In the genomic region with DNA sequence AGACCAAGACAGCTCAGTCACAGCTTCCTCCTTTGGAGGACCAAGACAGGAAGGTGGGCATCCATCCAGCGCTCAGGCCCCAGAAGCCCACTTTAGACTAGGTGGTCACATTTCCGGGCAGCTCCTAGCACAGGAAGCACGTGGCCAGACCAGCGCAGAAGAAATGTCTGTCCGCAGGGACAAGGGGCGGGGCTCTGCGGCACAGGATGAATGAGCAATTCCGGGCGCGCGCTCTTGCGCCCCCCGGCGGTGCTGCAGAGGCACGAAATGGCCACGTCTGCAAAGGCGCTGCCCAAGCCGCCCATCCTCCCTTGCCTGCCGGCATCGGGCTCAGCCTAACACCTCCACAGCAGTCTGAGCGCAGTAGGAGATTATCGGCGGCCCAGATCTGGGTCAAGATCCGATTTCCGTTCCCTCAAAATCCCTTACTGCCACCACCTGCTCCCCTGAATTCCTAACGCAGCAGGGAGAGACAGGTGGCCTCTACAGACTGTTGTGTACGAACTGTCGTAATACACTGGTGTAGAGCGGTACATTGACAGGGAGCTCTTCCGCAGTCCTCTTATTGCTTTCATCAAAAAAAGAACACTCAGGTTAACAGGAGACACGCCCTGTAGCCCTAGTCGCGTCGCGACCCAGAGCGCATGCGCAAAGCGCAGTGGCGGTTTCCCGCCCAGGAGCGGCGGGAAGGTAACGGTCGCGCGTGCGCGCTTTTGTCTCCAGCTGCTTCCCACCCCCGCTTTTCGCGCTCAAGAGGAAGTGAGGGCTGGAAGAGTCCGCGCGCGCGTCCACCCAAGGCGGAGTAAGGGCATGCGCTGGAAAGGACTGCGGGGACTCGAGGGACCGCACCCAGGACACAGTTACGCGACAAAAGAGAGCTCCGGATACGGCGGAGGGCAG, we compare ENCODE assay signal across 8 cellular contexts. TPM values are rescaled to one million over a fixed set of nuclear protein-coding genes. Genes with fewer than 3 reads are reported as not detected.
A peak's percentile ranks its signal among the peaks of the same experiment; 100 is the strongest.
DNase-seq lines count a peak whose midpoint lies in the region; ATAC-seq lines count a peak whose summit lies in the region.

No MANE protein-coding gene starts in this region.

- peak overlapping the region; percentile 87 for H3K4me2 ChIP-seq in mesenchymal stem cell (ENCODE audit: low read length, poor library complexity, severe bottlenecking)

- H2AK5ac ChIP-seq in mesenchymal stem cell (ENCODE audit: low read length, severe bottlenecking): peak overlapping the region; percentile 99

- H2BK12ac ChIP-seq in mesenchymal stem cell (ENCODE audit: low read length in 2 of 2): peak overlapping the region in 1 of 2 experiments; percentile 49

- peaks cover 5% of the 10 kb centered on the region for H3K79me1 ChIP-seq in mesenchymal stem cell (replicated peaks; ENCODE audit: low read length, poor library complexity, severe bottlenecking)

- DNase-seq in COR-L47 (lab: John Stamatoyannopoulos, UW) (peak; percentile 93), HT-29 (ENCODE audit: low spot score) (peak; percentile 96), mesenchymal stem cell (peak; percentile 94)
- DNase-seq in NK-92 treated with Interleukin-12 subunit alpha and Interleukin-12 subunit beta, amount 100 ng/mL, for 24 hours (lab: John Stamatoyannopoulos, UW): peak; percentile 89
- peak; percentile 86 to 87 for DNase-seq in activated CD8-positive, alpha-beta memory T cell treated with anti-CD3 and anti-CD28 coated beads for 4 hours (ENCODE audit: low read depth in 2 of 2)
- DNase-seq in effector memory CD4-positive, alpha-beta T cell: peak; percentile 88 to 90 (median 89)
- DNase-seq in stimulated activated CD8-positive, alpha-beta memory T cell treated with anti-CD3 and anti-CD28 coated beads, Interleukin-12 subunit alpha, Interleukin-12 subunit beta, amount 100 ng/mL, for 1 hour (ENCODE audit: low read depth): peak; percentile 92

- H3K4ac ChIP-seq in mesenchymal stem cell (ENCODE audit: low read depth in 1 of 2, low read length in 2 of 2): peak overlapping the region; percentile 95 to 99

- H3K36me3 ChIP-seq in effector memory CD4-positive, alpha-beta T cell (ENCODE audit: control insufficient read depth, insufficient read depth, low read length): peaks cover 25% of the 10 kb centered on the region
- peaks cover 13 to 29% of the 10 kb centered on the region in 2 experiments for H3K36me3 ChIP-seq in mesenchymal stem cell (ENCODE audit: control insufficient read depth in 1 of 2, insufficient read depth in 2 of 2, low read depth in 1 of 2, low read length in 2 of 2)

- peak overlapping the region in 1 of 2 experiments; percentile 86 for H3K23ac ChIP-seq in mesenchymal stem cell (ENCODE audit: low read length in 2 of 2)

- peak overlapping the region; percentile 99 for H4K8ac ChIP-seq in mesenchymal stem cell (ENCODE audit: low read length)

- peak overlapping the region; percentile 91 to 100 for H3K18ac ChIP-seq in mesenchymal stem cell (ENCODE audit: low read depth in 1 of 2, low read length in 2 of 2)

- H2BK120ac ChIP-seq in mesenchymal stem cell (ENCODE audit: low read depth, low read length): peak overlapping the region; percentile 87

- peak overlapping the region; percentile 95 for H3K9ac ChIP-seq in mesenchymal stem cell (ENCODE audit: low read length)

- under 1% methylated on average over 66 of the region's 66 CpGs for WGBS in mesenchymal stem cell

- peaks cover 22% of the 10 kb centered on the region for H3K4me1 ChIP-seq in effector memory CD4-positive, alpha-beta T cell (ENCODE audit: control insufficient read depth, insufficient read depth, low read length, poor library complexity, severe bottlenecking)
- peaks cover 6% of the 10 kb centered on the region for H3K4me1 ChIP-seq in mesenchymal stem cell (ENCODE audit: control insufficient read depth, insufficient read depth, low read depth, low read length)

- peak overlapping the region; percentile 78 to 95 for H3K14ac ChIP-seq in mesenchymal stem cell (ENCODE audit: low read length in 2 of 2)

- ATAC-seq in GM21360 (IDR thresholded peaks at IDR 0.05; ENCODE audit: unreplicated experiment): peak; percentile 54

- H2BK5ac ChIP-seq in mesenchymal stem cell (ENCODE audit: low read depth, low read length, poor library complexity, severe bottlenecking): peak overlapping the region; percentile 81

- H3K27me3 ChIP-seq in effector memory CD4-positive, alpha-beta T cell (replicated peaks; ENCODE audit: control insufficient read depth, insufficient read depth, low read length, poor library complexity, severe bottlenecking): no peaks in the 10 kb centered on the region
- no peaks in the 10 kb centered on the region for H3K27me3 ChIP-seq in mesenchymal stem cell (ENCODE audit: control insufficient read depth in 1 of 2, insufficient read depth in 1 of 2, low read length in 2 of 2)

- H3K9me3 ChIP-seq in effector memory CD4-positive, alpha-beta T cell (ENCODE audit: control insufficient read depth, low read length): no peaks in the 10 kb centered on the region
- H3K9me3 ChIP-seq in mesenchymal stem cell (ENCODE audit: control insufficient read depth, low read length): no peaks in the 10 kb centered on the region

- H2AFZ ChIP-seq in mesenchymal stem cell (ENCODE audit: low read depth, low read length): no peak overlapping the region

- peak overlapping the region; percentile 98 for H4K91ac ChIP-seq in mesenchymal stem cell (ENCODE audit: low read length)

- H3K4me3 ChIP-seq in effector memory CD4-positive, alpha-beta T cell (ENCODE audit: insufficient read depth, low read depth, low read length, poor library complexity, severe bottlenecking): peak overlapping the region; percentile 94
- peak overlapping the region; percentile 84 to 89 for H3K4me3 ChIP-seq in mesenchymal stem cell (ENCODE audit: insufficient read depth in 1 of 2, low read depth in 1 of 2, low read length in 2 of 2)

- H3K27ac ChIP-seq in effector memory CD4-positive, alpha-beta T cell (ENCODE audit: insufficient read depth, low read length, poor library complexity, severe bottlenecking): peak overlapping the region; percentile 92
- peak overlapping the region; percentile 97 for H3K27ac ChIP-seq in mesenchymal stem cell (ENCODE audit: low read length, poor library complexity, severe bottlenecking)

- H2BK15ac ChIP-seq in mesenchymal stem cell (ENCODE audit: low read depth, poor library complexity, severe bottlenecking): peak overlapping the region; percentile 6

RNA-seq across cellular contexts. Expression of a gene that starts 0.8 kb away (rescaled TPM):
- 2,713 and 2,908 TPM in 2 replicates for total RNA-seq in HT-29 (2014; rRNA removed; shearing (Covaris generic))
- polyA plus RNA-seq in mesenchymal stem cell (2013, experiment 1 of 2): 901 TPM
- polyA plus RNA-seq in mesenchymal stem cell (2013, experiment 2 of 2): 900 TPM

RNA-seq across cellular contexts. Expression of a gene that starts 19.8 kb away (rescaled TPM):
- total RNA-seq in HT-29 (2014; rRNA removed; shearing (Covaris generic)): 16.1 and 24.6 TPM in 2 replicates
- 33.9 TPM for polyA plus RNA-seq in mesenchymal stem cell (2013, experiment 1 of 2)
- 30.6 TPM for polyA plus RNA-seq in mesenchymal stem cell (2013, experiment 2 of 2)

RNA-seq across cellular contexts. Expression of a gene that starts 35.8 kb away (rescaled TPM):
- total RNA-seq in HT-29 (2014; rRNA removed; shearing (Covaris generic)): 0.28 TPM in 1 of 2 replicates, not detected in the other
- 0.03 TPM for polyA plus RNA-seq in mesenchymal stem cell (2013, experiment 1 of 2)
- polyA plus RNA-seq in mesenchymal stem cell (2013, experiment 2 of 2): not detected

RNA-seq across cellular contexts. Expression of a gene that starts 58.5 kb away (rescaled TPM):
- total RNA-seq in HT-29 (2014; rRNA removed; shearing (Covaris generic)): 6.1 and 7.3 TPM in 2 replicates
- polyA plus RNA-seq in mesenchymal stem cell (2013, experiment 1 of 2): 656 TPM
- 667 TPM for polyA plus RNA-seq in mesenchymal stem cell (2013, experiment 2 of 2)

Comparison
In these comparisons a context has a peak if more than half of its experiments do, and no peak if none do; other contexts are left out.
1. Peak in every context shown above with its lines: DNase-seq, ATAC-seq, H3K4me3 ChIP-seq and H3K27ac ChIP-seq.